In genomic region chr10:72316386-72316700, GRCh38 we compare ENCODE assay signal across 10 cellular contexts. TPM values are rescaled to one million over a fixed set of nuclear protein-coding genes. Genes with fewer than 3 reads are reported as not detected.
DNase-seq lines count a peak whose midpoint lies in the region; ATAC-seq, FAIRE-seq and TF ChIP-seq lines count a peak whose summit lies in the region.
"Had no signal": no experiment of that assay in that cellular context is flagged by ENCODE, and none has a peak within 500 bp of the region (broad histone marks: within the 10 kb centered on the region; RNA-seq: fewer than 3 reads in every experiment).

No MANE protein-coding gene starts in this region.

- peak overlapping the region; percentile 97 for H3K27ac ChIP-seq in CD4-positive, CD25-positive, alpha-beta regulatory T cell (ENCODE audit: insufficient read depth, low read length, poor library complexity, severe bottlenecking)
- H3K27ac ChIP-seq in Peyer's patch: peak overlapping the region; percentile 48 to 89 (median 64)
- peak overlapping the region; percentile 79 for H3K27ac ChIP-seq in parathyroid adenoma

- H2AFZ ChIP-seq in parathyroid adenoma: peak overlapping the region; percentile 68

- no peak overlapping the region for H3K4me2 ChIP-seq in parathyroid adenoma (ENCODE audit: low read length)

- peaks cover 0 to 2% (median 0%) of the 10 kb centered on the region in 7 donors for H3K9me3 Mint-ChIP-seq in CD4-positive, CD25-positive, alpha-beta regulatory T cell
- no peaks in the 10 kb centered on the region for H3K9me3 Mint-ChIP-seq in effector memory CD8-positive, alpha-beta T cell

- no peaks in the 10 kb centered on the region for H3K79me2 ChIP-seq in parathyroid adenoma

- H3K27ac Mint-ChIP-seq in CD4-positive, CD25-positive, alpha-beta regulatory T cell: peak overlapping the region; percentile 90 to 96 (median 95)
- peak overlapping the region in 1 of 2 donors; percentile 31 for H3K27ac Mint-ChIP-seq in effector memory CD8-positive, alpha-beta T cell

- H3K27me3 Mint-ChIP-seq in CD4-positive, CD25-positive, alpha-beta regulatory T cell: no peaks in the 10 kb centered on the region
- H3K27me3 Mint-ChIP-seq in effector memory CD8-positive, alpha-beta T cell: no peaks in the 10 kb centered on the region

- H3K27me3 ChIP-seq in CD4-positive, CD25-positive, alpha-beta regulatory T cell (ENCODE audit: control insufficient read depth, insufficient read depth, low read length): no peaks in the 10 kb centered on the region
- H3K27me3 ChIP-seq in Peyer's patch (no peaks in the 10 kb centered on the region), parathyroid adenoma (ENCODE audit: control insufficient read depth, insufficient read depth, low read length) (no peaks in the 10 kb centered on the region)

- no peak for DNase-seq in CD4-positive, CD25-positive, alpha-beta regulatory T cell
- DNase-seq in Peyer's patch (no peak), GM12891 (ENCODE audit: insufficient read length, low spot score) (no peak), epidermal melanocyte (ENCODE audit: insufficient read length, low spot score) (no peak), RCC 7860 (ENCODE audit: low spot score) (no peak)
- no peak for DNase-seq in effector memory CD8-positive, alpha-beta T cell
- DNase-seq: NCI-H1105 had no signal

- H3K4me3 Mint-ChIP-seq in CD4-positive, CD25-positive, alpha-beta regulatory T cell: peak overlapping the region in 3 of 4 donors; percentile 72 to 90 (median 76)
- peak overlapping the region; percentile 61 to 63 for H3K4me3 Mint-ChIP-seq in effector memory CD8-positive, alpha-beta T cell

- no peaks in the 10 kb centered on the region for H3K36me3 Mint-ChIP-seq in CD4-positive, CD25-positive, alpha-beta regulatory T cell
- peaks cover 13% of the 10 kb centered on the region for H3K36me3 Mint-ChIP-seq in effector memory CD8-positive, alpha-beta T cell (ENCODE audit: insufficient read depth)

- no peaks in the 10 kb centered on the region for H3K36me3 ChIP-seq in CD4-positive, CD25-positive, alpha-beta regulatory T cell (ENCODE audit: control insufficient read depth, insufficient read depth, low read length)
- H3K36me3 ChIP-seq in Peyer's patch: no peaks in the 10 kb centered on the region
- no peaks in the 10 kb centered on the region for H3K36me3 ChIP-seq in parathyroid adenoma (ENCODE audit: control insufficient read depth, insufficient read depth, low read length)

- no peak overlapping the region for H3K4me3 ChIP-seq in CD4-positive, CD25-positive, alpha-beta regulatory T cell (ENCODE audit: low read depth, low read length)
- no peak overlapping the region for H3K4me3 ChIP-seq in Peyer's patch
- no peak overlapping the region for H3K4me3 ChIP-seq in parathyroid adenoma (ENCODE audit: low read depth, low read length)

- no peak for TF ChIP-seq CTCF in Peyer's patch (IDR thresholded peaks at IDR 0.05)
- TF ChIP-seq CTCF in parathyroid adenoma (IDR thresholded peaks at IDR 0.05): no peak

- no peak overlapping the region for H3K9ac ChIP-seq in parathyroid adenoma

- peaks cover 10 to 65% (median 43%) of the 10 kb centered on the region in 4 donors for H3K4me1 Mint-ChIP-seq in CD4-positive, CD25-positive, alpha-beta regulatory T cell
- H3K4me1 Mint-ChIP-seq in effector memory CD8-positive, alpha-beta T cell (ENCODE audit: low read depth in 2 of 2): peaks cover 34 to 46% of the 10 kb centered on the region in 2 donors

- H3K9me3 ChIP-seq in CD4-positive, CD25-positive, alpha-beta regulatory T cell (ENCODE audit: control insufficient read depth in 2 of 2, low read length in 2 of 2): no peaks in the 10 kb centered on the region
- no peaks in the 10 kb centered on the region for H3K9me3 ChIP-seq in Peyer's patch
- H3K9me3 ChIP-seq in parathyroid adenoma (ENCODE audit: control insufficient read depth, low read length): no peaks in the 10 kb centered on the region

- peaks cover 59% of the 10 kb centered on the region for H3K4me1 ChIP-seq in CD4-positive, CD25-positive, alpha-beta regulatory T cell (ENCODE audit: control insufficient read depth, insufficient read depth, low read length, poor library complexity, severe bottlenecking)
- H3K4me1 ChIP-seq in Peyer's patch (peaks cover 9 to 59% (median 43%) of the 10 kb centered on the region in 4 donors), parathyroid adenoma (peaks cover 42% of the 10 kb centered on the region)

- FAIRE-seq in GM12891 (lab: Jason Lieb, UNC) (no peak), RCC 7860 (lab: Jason Lieb, UNC) (no peak)
- FAIRE-seq: G401.6 had no signal

- TF ChIP-seq POLR2A in Peyer's patch (IDR thresholded peaks at IDR 0.05): no peak
- no peak for TF ChIP-seq POLR2A in GM12891 (IDR thresholded peaks at IDR 0.05; ENCODE audit: low read depth, low read length)

- ATAC-seq in CD4-positive, CD25-positive, alpha-beta regulatory T cell (ENCODE audit: low read depth in 2 of 2): no peak
- ATAC-seq in effector memory CD8-positive, alpha-beta T cell (replicated peaks): no peak
- ATAC-seq in HG03442 (IDR thresholded peaks at IDR 0.05; ENCODE audit: unreplicated experiment): no peak

TF ChIP-seq in GM12891, 5 proteins besides CTCF, POLR2A, EP300 and RAD21:
- TF ChIP-seq PAX5 (IDR thresholded peaks at IDR 0.05; ENCODE audit: insufficient read depth, low read length, severe bottlenecking): no peak
- no peak for TF ChIP-seq POU2F2 (IDR thresholded peaks at IDR 0.05; ENCODE audit: low read depth, low read length)
- TF ChIP-seq POLR2AphosphoS5 (IDR thresholded peaks at IDR 0.05; ENCODE audit: low read depth, low read length): no peak
- TF ChIP-seq TAF1 (IDR thresholded peaks at IDR 0.05; ENCODE audit: low read depth, low read length): no peak
- no peak for TF ChIP-seq SPI1 (IDR thresholded peaks at IDR 0.05; ENCODE audit: low read depth, low read length)

RNA-seq across cellular contexts. Expression of gene DNAJB12, which starts 38.4 kb away (rescaled TPM):
- total RNA-seq in CD4-positive, CD25-positive, alpha-beta regulatory T cell: 40.2 TPM
- polyA plus RNA-seq in CD4-positive, CD25-positive, alpha-beta regulatory T cell: 10 to 100 TPM; 17.8 to 24.4 (median 19.9) TPM
- 10 to 100 TPM; 33.0 to 54.1 (median 47.2) TPM for total RNA-seq in Peyer's patch
- 13.7 TPM for polyA plus RNA-seq in GM12891 (2012; ENCODE audit: low read depth, missing spikeins)

RNA-seq across cellular contexts. Expression of gene DDIT4, which starts 42.6 kb away (rescaled TPM):
- 403 TPM for total RNA-seq in CD4-positive, CD25-positive, alpha-beta regulatory T cell
- 100 to 1,000 TPM in 1 of 4 donors, 10 to 100 TPM in 3; 62.1 to 123 (median 76.6) TPM for polyA plus RNA-seq in CD4-positive, CD25-positive, alpha-beta regulatory T cell
- 100 to 1,000 TPM in 3 of 4 donors, 10 to 100 TPM in 1; 80.6 to 275 (median 123) TPM for total RNA-seq in Peyer's patch
- polyA plus RNA-seq in GM12891 (2012; ENCODE audit: low read depth, missing spikeins): 93.2 TPM
